ENCODE assay signal across 1 cellular context in genomic region chr14:34111933-34112332, GRCh38.
TF ChIP-seq lines count a peak whose summit lies in the region.

No MANE protein-coding gene starts in this region.

TF ChIP-seq in SK-N-SH treated with all-trans-retinoic acid at 6 μM for 48 hours, 23 proteins besides CTCF, POLR2A, EP300 and RAD21 (continued from another document):
- TF ChIP-seq CSRNP3 (CRISPR knock-in tag; IDR thresholded peaks at IDR 0.05) (no peak), RARB (CRISPR knock-in tag; IDR thresholded peaks at IDR 0.05) (no peak), ZFP30 (CRISPR knock-in tag; IDR thresholded peaks at IDR 0.05) (no peak), ESRRG (CRISPR knock-in tag; IDR thresholded peaks at IDR 0.05) (no peak), TSHZ2 (CRISPR knock-in tag; IDR thresholded peaks at IDR 0.05) (no peak), ZNF8 (CRISPR knock-in tag; IDR thresholded peaks at IDR 0.05) (no peak)
